14 cellular contexts compared by ENCODE assay signal in the genomic region with DNA sequence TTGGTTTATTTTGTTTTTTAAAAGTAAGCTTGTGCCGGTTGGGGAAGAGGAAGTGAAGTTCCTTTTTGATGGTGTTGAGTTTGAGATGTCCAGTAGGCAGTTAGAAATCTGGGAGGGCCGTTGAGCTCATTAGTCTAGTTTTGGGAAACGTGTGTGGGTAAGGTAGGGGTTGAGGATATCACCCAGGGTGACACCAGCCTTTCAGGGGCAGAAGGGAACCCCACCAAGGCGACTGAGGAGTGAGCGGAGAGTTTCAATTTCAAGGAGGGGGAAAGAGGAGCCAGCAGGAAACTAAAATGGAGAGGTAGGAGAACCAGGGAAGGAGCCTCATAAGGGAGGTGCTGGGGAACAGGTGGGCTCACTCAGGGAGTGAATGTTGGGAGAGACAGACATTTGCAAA. TPM values are rescaled to one million over a fixed set of nuclear protein-coding genes. Genes with fewer than 3 reads are reported as not detected.
A peak's percentile ranks its signal among the peaks of the same experiment; 100 is the strongest.
DNase-seq lines count a peak whose midpoint lies in the region; ATAC-seq and TF ChIP-seq lines count a peak whose summit lies in the region.
"Had no signal": no experiment of that assay in that cellular context is flagged by ENCODE, and none has a peak within 500 bp of the region (broad histone marks: within the 10 kb centered on the region; RNA-seq: fewer than 3 reads in every experiment).

No MANE protein-coding gene starts in this region.

- peak overlapping the region; percentile 67 for H3K27ac Mint-ChIP-seq in activated naive CD4-positive, alpha-beta T cell treated with anti-CD3 and anti-CD28 coated beads, Interleukin-2, amount 10 ng/mL, durations not matched to agents 7 days and 5 days
- peak overlapping the region; percentile 72 for H3K27ac Mint-ChIP-seq in activated CD4-positive, alpha-beta memory T cell treated with anti-CD3 and anti-CD28 coated beads for 36 hours
- peak overlapping the region; percentile 58 for H3K27ac Mint-ChIP-seq in type B pancreatic cell

- H3K36me3 Mint-ChIP-seq in activated naive CD4-positive, alpha-beta T cell treated with anti-CD3 and anti-CD28 coated beads, Interleukin-2, amount 10 ng/mL, durations not matched to agents 7 days and 5 days: peaks cover 71% of the 10 kb centered on the region
- peaks cover 66% of the 10 kb centered on the region for H3K36me3 Mint-ChIP-seq in activated CD4-positive, alpha-beta memory T cell treated with anti-CD3 and anti-CD28 coated beads for 36 hours
- H3K36me3 Mint-ChIP-seq in type B pancreatic cell: peaks cover 52% of the 10 kb centered on the region

- intact Hi-C loops in activated CD4-positive, alpha-beta memory T cell treated with anti-CD3 and anti-CD28 coated beads for 36 hours (cut with micrococcal nuclease): no loop called here

- H3K4me3 Mint-ChIP-seq in activated naive CD4-positive, alpha-beta T cell treated with anti-CD3 and anti-CD28 coated beads, Interleukin-2, amount 10 ng/mL, durations not matched to agents 7 days and 5 days: no peak overlapping the region
- H3K4me3 Mint-ChIP-seq in activated CD4-positive, alpha-beta memory T cell treated with anti-CD3 and anti-CD28 coated beads for 36 hours: no peak overlapping the region
- no peak overlapping the region for H3K4me3 Mint-ChIP-seq in type B pancreatic cell

- TF ChIP-seq CTCF in type B pancreatic cell (conservative IDR thresholded peaks at IDR 0.05): no peak

- DNase-seq in activated naive CD4-positive, alpha-beta T cell treated with anti-CD3 and anti-CD28 coated beads, Interleukin-2, amount 10 ng/mL, durations not matched to agents 7 days and 5 days: no peak
- DNase-seq in activated naive CD4-positive, alpha-beta T cell treated with Interleukin-2 at 50 U/mL for 16 hours: no peak
- DNase-seq in activated CD4-positive, alpha-beta memory T cell treated with anti-CD3 and anti-CD28 coated beads for 36 hours: no peak
- DNase-seq in epithelial cell of prostate (ENCODE audit: low read depth, low spot score) (no peak), type B pancreatic cell (ENCODE audit: extremely low spot score, unreplicated experiment) (no peak), SW480 (ENCODE audit: low spot score) (no peak), HuH-7 (ENCODE audit: low spot score) (no peak)
- DNase-seq: AML-193, hypothalamus, lower lobe of right lung, NCI-H1436, NCI-H526, Right ventricle myocardium superior had no signal

- CTCF ChIA-PET in activated naive CD4-positive, alpha-beta T cell treated with anti-CD3 and anti-CD28 coated beads, Interleukin-2, amount 10 ng/mL, durations not matched to agents 7 days and 5 days (lab: Charles Lee): interaction anchor here (1.1 kb wide), 1 partner anchor 12 kb away, joined by 3 read pairs; no protein-coding TSS in a partner anchor
- CTCF ChIA-PET in activated CD4-positive, alpha-beta memory T cell treated with anti-CD3 and anti-CD28 coated beads for 36 hours (lab: Charles Lee): interaction anchor here (0.6 to 1.7 kb wide), 4 partner anchors 13 to 178 kb away, joined by 3 to 5 read pairs (median 4); no protein-coding TSS in a partner anchor

- H3K4me1 Mint-ChIP-seq in activated naive CD4-positive, alpha-beta T cell treated with anti-CD3 and anti-CD28 coated beads, Interleukin-2, amount 10 ng/mL, durations not matched to agents 7 days and 5 days: peaks cover 50% of the 10 kb centered on the region
- peaks cover 94% of the 10 kb centered on the region for H3K4me1 Mint-ChIP-seq in activated CD4-positive, alpha-beta memory T cell treated with anti-CD3 and anti-CD28 coated beads for 36 hours (ENCODE audit: low read depth)
- peaks cover 49% of the 10 kb centered on the region for H3K4me1 Mint-ChIP-seq in type B pancreatic cell (ENCODE audit: unreplicated experiment)

- no peaks in the 10 kb centered on the region for H3K27me3 Mint-ChIP-seq in activated naive CD4-positive, alpha-beta T cell treated with anti-CD3 and anti-CD28 coated beads, Interleukin-2, amount 10 ng/mL, durations not matched to agents 7 days and 5 days
- H3K27me3 Mint-ChIP-seq in activated CD4-positive, alpha-beta memory T cell treated with anti-CD3 and anti-CD28 coated beads for 36 hours: no peaks in the 10 kb centered on the region
- no peaks in the 10 kb centered on the region for H3K27me3 Mint-ChIP-seq in type B pancreatic cell

- H3K27ac ChIP-seq in epithelial cell of prostate: peak overlapping the region; percentile 69
- H3K27ac ChIP-seq: lower lobe of right lung had no signal

- no peaks in the 10 kb centered on the region for H3K9me3 Mint-ChIP-seq in activated naive CD4-positive, alpha-beta T cell treated with anti-CD3 and anti-CD28 coated beads, Interleukin-2, amount 10 ng/mL, durations not matched to agents 7 days and 5 days
- no peaks in the 10 kb centered on the region for H3K9me3 Mint-ChIP-seq in activated CD4-positive, alpha-beta memory T cell treated with anti-CD3 and anti-CD28 coated beads for 36 hours
- no peaks in the 10 kb centered on the region for H3K9me3 Mint-ChIP-seq in type B pancreatic cell

- no peak for ATAC-seq in HG02759 (IDR thresholded peaks at IDR 0.05; ENCODE audit: unreplicated experiment)
- ATAC-seq: lower lobe of right lung had no signal

- POLR2A ChIA-PET in activated CD4-positive, alpha-beta memory T cell treated with anti-CD3 and anti-CD28 coated beads for 36 hours (lab: Charles Lee): interaction anchor here (1.1 kb wide), 1 partner anchor 23 kb away, joined by 3 read pairs; the partner anchor contains the start of gene HAPSTR1

RNA-seq across cellular contexts. Expression of gene HAPSTR1, which starts 22.7 kb away (rescaled TPM):
- total RNA-seq in activated CD4-positive, alpha-beta memory T cell treated with anti-CD3 and anti-CD28 coated beads for 36 hours: 10 to 100 TPM; 47.1 to 49.1 TPM
- 58.4 and 66.2 TPM in 2 replicates for total RNA-seq in type B pancreatic cell (ENCODE audit: low replicate concordance)
